8 cellular contexts compared by ENCODE assay signal in genomic region chr7:16982640-16983103, GRCh38.
DNase-seq lines count a peak whose midpoint lies in the region; ATAC-seq and TF ChIP-seq lines count a peak whose summit lies in the region.

No MANE protein-coding gene starts in this region.

- no peaks in the 10 kb centered on the region for H3K9me3 ChIP-seq in Caco-2

- TF ChIP-seq CTCF in Caco-2 (IDR thresholded peaks at IDR 0.05; ENCODE audit: insufficient read depth in 1 of 2, low read depth in 1 of 2, low read length in 1 of 2, severe bottlenecking in 1 of 2, unreplicated experiment in 1 of 2) = peak; percentile 90 to 96

- intact Hi-C loops in Caco-2 (cut with micrococcal nuclease; ENCODE audit: unreplicated experiment) (loop anchor here (1.0 to 2.0 kb wide), 6 partner anchors 62 to 664 kb away; partner anchors contain the start of gene AHR), head of caudate nucleus (cut with DNase I) (loop anchor here (5.0 kb wide), 1 partner anchor 320 kb away; no protein-coding TSS in a partner anchor), sciatic nerve (cut with DNase I) (no loop called here)
- intact Hi-C loops in activated naive CD4-positive, alpha-beta T cell treated with anti-CD3 and anti-CD28 coated beads for 36 hours (cut with micrococcal nuclease) = loop anchor here (1.0 to 10.0 kb wide), 6 partner anchors 80 to 1362 kb away; no protein-coding TSS in a partner anchor

- H3K4me3 Mint-ChIP-seq in Caco-2 (ENCODE audit: unreplicated experiment) = no peak overlapping the region
- no peak overlapping the region for H3K4me3 Mint-ChIP-seq in activated naive CD4-positive, alpha-beta T cell treated with anti-CD3 and anti-CD28 coated beads for 36 hours

- BruUV-seq in Caco-2 (replicated peaks; lab: Mats Ljungman, UMichigan) = no TSS peak

- no peaks in the 10 kb centered on the region for H3K27me3 Mint-ChIP-seq in Caco-2 (ENCODE audit: insufficient read depth, unreplicated experiment)
- peaks cover 7% of the 10 kb centered on the region for H3K27me3 Mint-ChIP-seq in activated naive CD4-positive, alpha-beta T cell treated with anti-CD3 and anti-CD28 coated beads for 36 hours (ENCODE audit: low read depth)

- H3K27me3 ChIP-seq in Caco-2 (replicated peaks; ENCODE audit: control insufficient read depth, insufficient read depth, low read length) = no peaks in the 10 kb centered on the region

- no peaks in the 10 kb centered on the region for H3K4me1 ChIP-seq in Caco-2

- H3K9me3 Mint-ChIP-seq in Caco-2 (ENCODE audit: unreplicated experiment) = no peaks in the 10 kb centered on the region
- H3K9me3 Mint-ChIP-seq in activated naive CD4-positive, alpha-beta T cell treated with anti-CD3 and anti-CD28 coated beads for 36 hours = no peaks in the 10 kb centered on the region

- ATAC-seq in GM21529 (IDR thresholded peaks at IDR 0.05; ENCODE audit: unreplicated experiment) (peak; percentile 49), sciatic nerve (peak; percentile 71), GM18858 (IDR thresholded peaks at IDR 0.05; ENCODE audit: unreplicated experiment) (no peak), HG03460 (IDR thresholded peaks at IDR 0.05; ENCODE audit: unreplicated experiment) (no peak)

- CTCF ChIA-PET in Caco-2 (lab: Charles Lee) = interaction anchor here (0.6 to 1.3 kb wide), 14 partner anchors 23 to 776 kb away, joined by 3 to 10 read pairs (median 4); no protein-coding TSS in a partner anchor
- CTCF ChIA-PET in activated naive CD4-positive, alpha-beta T cell treated with anti-CD3 and anti-CD28 coated beads for 36 hours (lab: Charles Lee) = interaction anchor here (0.6 to 3.0 kb wide), 33 partner anchors 11 to 799 kb away, joined by 3 to 17 read pairs (median 3); no protein-coding TSS in a partner anchor

- peak overlapping the region; percentile 65 for H3K27ac Mint-ChIP-seq in Caco-2 (ENCODE audit: unreplicated experiment)
- H3K27ac Mint-ChIP-seq in activated naive CD4-positive, alpha-beta T cell treated with anti-CD3 and anti-CD28 coated beads for 36 hours = no peak overlapping the region

- H3K36me3 ChIP-seq in Caco-2 (ENCODE audit: control insufficient read depth, insufficient read depth, low read length) = no peaks in the 10 kb centered on the region

- DNase-seq in Caco-2 (peak in 1 of 2 experiments; percentile 38), NCI-H69 (lab: John Stamatoyannopoulos, UW) (peak; percentile 86), head of caudate nucleus (peak in 37 of 42 donors; percentile 4 to 71 (median 36)), sciatic nerve (ENCODE audit: low spot score) (no peak)
- DNase-seq in activated naive CD4-positive, alpha-beta T cell treated with anti-CD3 and anti-CD28 coated beads for 36 hours = peak; percentile 30

- H3K4me3 ChIP-seq in Caco-2 (ENCODE audit: low read depth, low read length) = no peak overlapping the region

- peaks cover 17% of the 10 kb centered on the region for H3K4me1 Mint-ChIP-seq in Caco-2 (ENCODE audit: low read depth, unreplicated experiment)
- H3K4me1 Mint-ChIP-seq in activated naive CD4-positive, alpha-beta T cell treated with anti-CD3 and anti-CD28 coated beads for 36 hours (ENCODE audit: low read depth) = peaks cover 2% of the 10 kb centered on the region

- POLR2A ChIA-PET in Caco-2 (lab: Charles Lee) = no interaction called here

- H3K36me3 Mint-ChIP-seq in Caco-2 (ENCODE audit: insufficient read depth, unreplicated experiment) = no peaks in the 10 kb centered on the region
- no peaks in the 10 kb centered on the region for H3K36me3 Mint-ChIP-seq in activated naive CD4-positive, alpha-beta T cell treated with anti-CD3 and anti-CD28 coated beads for 36 hours (ENCODE audit: low read depth)

Comparison
In these comparisons a context has a peak if more than half of its experiments do, and no peak if none do; other contexts are left out.
1. ATAC-seq: peak in GM21529 (single experiment) and sciatic nerve (single experiment); none in GM18858 (single experiment) and HG03460 (single experiment).